24 cellular contexts compared by ENCODE assay signal in genomic region chr3:20510396-20510795, GRCh38.
"Had no signal": no experiment of that assay in that cellular context is flagged by ENCODE, and none has a peak within 500 bp of the region (broad histone marks: within the 10 kb centered on the region; RNA-seq: fewer than 3 reads in every experiment).

No MANE protein-coding gene starts in this region.

- H3K4me3 Mint-ChIP-seq: immature natural killer cell, mesothelial cell of epicardium had no signal

- H3K9me3 ChIP-seq: esophagus muscularis mucosa, gastroesophageal sphincter, lower lobe of right lung had no signal

- H3K27ac ChIP-seq: coronary artery, dorsolateral prefrontal cortex, esophagus muscularis mucosa, foreskin keratinocyte, gastroesophageal sphincter, heart left ventricle, hepatocyte, left ventricle myocardium inferior, lower lobe of right lung had no signal

- H3K27me3 ChIP-seq: dorsolateral prefrontal cortex, esophagus muscularis mucosa, foreskin keratinocyte, gastroesophageal sphincter, heart left ventricle, hepatocyte had no signal

- H2AFZ ChIP-seq: hepatocyte had no signal

- H3K4me3 ChIP-seq: coronary artery, dorsolateral prefrontal cortex, esophagus muscularis mucosa, gastroesophageal sphincter, heart left ventricle, hepatocyte, left ventricle myocardium inferior, lower lobe of right lung, mucosa of descending colon had no signal

- H3K27ac Mint-ChIP-seq: immature natural killer cell, mesothelial cell of epicardium had no signal

- H3K4me2 ChIP-seq: hepatocyte had no signal

- H3K4me1 Mint-ChIP-seq: immature natural killer cell had no signal

- FAIRE-seq: colon, endothelial cell of umbilical vein, frontal cortex, kidney had no signal

- H3K79me2 ChIP-seq: hepatocyte had no signal

- H3K36me3 Mint-ChIP-seq: immature natural killer cell had no signal

- H3K4me1 ChIP-seq: esophagus muscularis mucosa, foreskin keratinocyte, gastroesophageal sphincter, heart left ventricle, lower lobe of right lung had no signal

- DNase-seq: dermis blood vessel endothelial cell; dorsolateral prefrontal cortex; effector CD4-positive, alpha-beta T cell; effector memory CD4-positive, alpha-beta T cell; foreskin keratinocyte; heart left ventricle; hypothalamus; immature natural killer cell; islet precursor cell; kidney; kidney glomerular epithelial cell; left colon; left ventricle myocardium inferior; lower lobe of right lung; mesenchymal stem cell; mucosa of descending colon had no signal

- ATAC-seq: foreskin keratinocyte, gastroesophageal sphincter, heart left ventricle, left colon, lower lobe of right lung, mucosa of descending colon had no signal

- H3K36me3 ChIP-seq: esophagus muscularis mucosa, gastroesophageal sphincter, heart left ventricle, left ventricle myocardium inferior, lower lobe of right lung had no signal
